8 cellular contexts compared by ENCODE assay signal in genomic region chr3:187740446-187741399, GRCh38. TPM values are rescaled to one million over a fixed set of nuclear protein-coding genes. Genes with fewer than 3 reads are reported as not detected.
DNase-seq lines count a peak whose midpoint lies in the region; ATAC-seq and TF ChIP-seq lines count a peak whose summit lies in the region.

No MANE protein-coding gene starts in this region.

- H3K27ac ChIP-seq in thymus (ENCODE audit: low read depth): peak overlapping the region; percentile 82

- CTCF ChIA-PET in BJ (lab: Yijun Ruan, JAX): interaction anchor here (0.6 to 5.6 kb wide), 132 partner anchors 9 to 1493 kb away, joined by 3 to 250 read pairs (median 3); partner anchors contain the start of gene LPP
- CTCF ChIA-PET in activated naive CD4-positive, alpha-beta T cell treated with anti-CD3 and anti-CD28 coated beads for 36 hours (lab: Charles Lee): interaction anchor here (0.5 to 5.5 kb wide), 110 partner anchors 8 to 1562 kb away, joined by 3 to 245 read pairs (median 4); no protein-coding TSS in a partner anchor

- 0 out of 2 replicates have a peak, but pooled peaks cover under 1% of the 10 kb centered on the region for H3K36me3 ChIP-seq in BJ (ENCODE audit: control insufficient read depth, insufficient read depth, low read length)
- no peaks in the 10 kb centered on the region for H3K36me3 ChIP-seq in thymus (ENCODE audit: control insufficient read depth, insufficient read depth)

- H3K36me3 Mint-ChIP-seq in HFFc6 (ENCODE audit: low read depth) (peaks cover 18% of the 10 kb centered on the region), neural crest cell (ENCODE audit: low read depth) (no peaks in the 10 kb centered on the region)
- H3K36me3 Mint-ChIP-seq in activated naive CD4-positive, alpha-beta T cell treated with anti-CD3 and anti-CD28 coated beads for 36 hours (ENCODE audit: low read depth): peaks cover 39% of the 10 kb centered on the region

- H3K27me3 ChIP-seq in BJ (ENCODE audit: control insufficient read depth, insufficient read depth, low read length) (no peaks in the 10 kb centered on the region), thymus (ENCODE audit: control insufficient read depth, insufficient read depth) (no peaks in the 10 kb centered on the region)

- H3K27ac Mint-ChIP-seq in HFFc6 (peak overlapping the region; percentile 100), neural crest cell (ENCODE audit: unreplicated experiment) (no peak overlapping the region)
- peak overlapping the region; percentile 97 for H3K27ac Mint-ChIP-seq in activated naive CD4-positive, alpha-beta T cell treated with anti-CD3 and anti-CD28 coated beads for 36 hours

- TF ChIP-seq CTCF in BJ (IDR thresholded peaks at IDR 0.05; ENCODE audit: insufficient read depth, low read depth, low read length): peak; percentile 86
- peak; percentile 99 for TF ChIP-seq CTCF in HFFc6 (IDR thresholded peaks at IDR 0.05)
- TF ChIP-seq CTCF in neural crest cell (conservative IDR thresholded peaks at IDR 0.05): peak; percentile 98

- POLR2A ChIA-PET in BJ (lab: Charles Lee): interaction anchor here (0.6 to 1.2 kb wide), 3 partner anchors 413 to 530 kb away, joined by 3 to 7 read pairs (median 4); no protein-coding TSS in a partner anchor

- WGBS in thymus: 2% methylated on average over 38 of the region's 38 CpGs

- H3K9me3 Mint-ChIP-seq in HFFc6: no peaks in the 10 kb centered on the region
- no peaks in the 10 kb centered on the region for H3K9me3 Mint-ChIP-seq in activated naive CD4-positive, alpha-beta T cell treated with anti-CD3 and anti-CD28 coated beads for 36 hours
- H3K9me3 Mint-ChIP-seq in neural crest cell: no peaks in the 10 kb centered on the region

- intact Hi-C loops in activated naive CD4-positive, alpha-beta T cell treated with anti-CD3 and anti-CD28 coated beads for 36 hours (cut with micrococcal nuclease): loop anchor here (1.0 to 10.0 kb wide), 12 partner anchors 8 to 1806 kb away; partner anchors contain the start of gene TRA2B

- no peaks in the 10 kb centered on the region for H3K9me3 ChIP-seq in thymus (ENCODE audit: control insufficient read depth)

- ATAC-seq in GM21825 (IDR thresholded peaks at IDR 0.05; ENCODE audit: unreplicated experiment): no peak

- DNase-seq in BJ (ENCODE audit: low read depth): peak; percentile 83
- peak; percentile 84 for DNase-seq in HFFc6
- DNase-seq in RPMI7951 (ENCODE audit: low read depth): peak; percentile 54
- peak; percentile 72 for DNase-seq in activated naive CD4-positive, alpha-beta T cell treated with anti-CD3 and anti-CD28 coated beads for 36 hours
- peak; percentile 46 for DNase-seq in foreskin melanocyte
- peak; percentile 75 for DNase-seq in neural crest cell (ENCODE audit: low read depth, low spot score)

- peaks cover 23% of the 10 kb centered on the region for H3K4me1 ChIP-seq in thymus (ENCODE audit: control insufficient read depth, insufficient read depth, low read length)

- H3K4me1 Mint-ChIP-seq in HFFc6 (ENCODE audit: low read depth) (peaks cover 66% of the 10 kb centered on the region), neural crest cell (peaks cover 50% of the 10 kb centered on the region)
- H3K4me1 Mint-ChIP-seq in activated naive CD4-positive, alpha-beta T cell treated with anti-CD3 and anti-CD28 coated beads for 36 hours (ENCODE audit: low read depth): peaks cover 32% of the 10 kb centered on the region

- H3K27me3 Mint-ChIP-seq in HFFc6 (ENCODE audit: insufficient read depth): peaks cover 5% of the 10 kb centered on the region; the same call in 1 of the 2 replicates
- H3K27me3 Mint-ChIP-seq in activated naive CD4-positive, alpha-beta T cell treated with anti-CD3 and anti-CD28 coated beads for 36 hours (ENCODE audit: low read depth): no peaks in the 10 kb centered on the region
- H3K27me3 Mint-ChIP-seq in neural crest cell (ENCODE audit: low read depth): peaks cover 34% of the 10 kb centered on the region

- H3K4me3 ChIP-seq in BJ (ENCODE audit: low read depth, low read length): peak overlapping the region; percentile 45
- H3K4me3 ChIP-seq in thymus (ENCODE audit: low read length): peak overlapping the region; percentile 95

- H3K4me3 Mint-ChIP-seq in HFFc6 (peak overlapping the region; percentile 97), neural crest cell (peak overlapping the region; percentile 96)
- H3K4me3 Mint-ChIP-seq in activated naive CD4-positive, alpha-beta T cell treated with anti-CD3 and anti-CD28 coated beads for 36 hours: peak overlapping the region; percentile 86

RNA-seq across cellular contexts. Expression of gene BCL6, which starts 4.5 kb away (rescaled TPM):
- polyA plus RNA-seq in BJ (2011; rRNA removed) (14.1 and 17.4 TPM in 2 replicates), thymus (56.2 TPM)
- 32.3 and 36.7 TPM in 2 replicates for polyA minus RNA-seq in BJ (2011; rRNA and poly(A)+ RNA removed)
- 10 to 100 TPM; 28.0 to 36.5 (median 31.1) TPM for total RNA-seq in HFFc6 (2021; fragmentation: NEBNext Ultra II Directional; extraction: Animal tissue kit (Norgen Biotek cat#: 25700))
- 5.8 and 10.1 TPM in 2 replicates for total RNA-seq in RPMI7951 (2014; rRNA removed; shearing (Covaris generic))
- 100 to 1,000 TPM in 1 of 2 experiments, 10 to 100 TPM in 1; 98.9 to 101 TPM for total RNA-seq in activated naive CD4-positive, alpha-beta T cell treated with anti-CD3 and anti-CD28 coated beads for 36 hours
- total RNA-seq in neural crest cell: 6.4 and 9.6 TPM in 2 replicates

RNA-seq across cellular contexts. Expression of gene RTP2, which starts 38.4 kb away (rescaled TPM):
- not detected in 2 replicates for polyA plus RNA-seq in BJ (2011; rRNA removed)
- not detected in 2 replicates for polyA minus RNA-seq in BJ (2011; rRNA and poly(A)+ RNA removed)
- total RNA-seq in HFFc6 (2021; fragmentation: NEBNext Ultra II Directional; extraction: Animal tissue kit (Norgen Biotek cat#: 25700)): not detected
- total RNA-seq in RPMI7951 (2014; rRNA removed; shearing (Covaris generic)): not detected in 2 replicates
- total RNA-seq in activated naive CD4-positive, alpha-beta T cell treated with anti-CD3 and anti-CD28 coated beads for 36 hours: not detected
- total RNA-seq in neural crest cell: not detected in 2 replicates
- polyA plus RNA-seq in thymus: 0.02 TPM
